Comparison of ENCODE assay signal across 17 cellular contexts in genomic region chr21:46482846-46483231, GRCh38.
"Had no signal": no experiment of that assay in that cellular context is flagged by ENCODE, and none has a peak within 500 bp of the region (broad histone marks: within the 10 kb centered on the region; RNA-seq: fewer than 3 reads in every experiment).

No MANE protein-coding gene starts in this region.

- H3K27ac ChIP-seq: brain microvascular endothelial cell, tibial artery had no signal

- H3K4me3 Mint-ChIP-seq: dendritic cell treated with granulocyte-macrophage colony-stimulating factor and Interleukin-4, amounts not matched to agents 40 ng/mL and 50 ng/mL, for 4 days had no signal

- DNase-seq: activated CD4-positive, alpha-beta T cell treated with anti-CD3 and anti-CD28 coated beads, Interleukin-2, amount 50 U/mL, for 1 hour; activated naive CD4-positive, alpha-beta T cell; aorta; brain microvascular endothelial cell; effector memory CD4-positive, alpha-beta T cell; mesenchymal stem cell; mucosa of descending colon; naive B cell; nucleus accumbens; posterior cingulate gyrus; retina; stimulated activated CD4-positive, alpha-beta T cell treated with anti-CD3 and anti-CD28 coated beads, Interleukin-12 subunit alpha, Interleukin-12 subunit beta, amount 100 ng/mL, for 4 hours; stimulated activated CD4-positive, alpha-beta T cell treated with anti-CD3 and anti-CD28 coated beads, Interleukin-1b, Interleukin-23, amount 100 ng/mL, for 48 hours; stimulated activated CD8-positive, alpha-beta memory T cell treated with anti-CD3 and anti-CD28 coated beads, Interleukin-4, amount 100 ng/mL, for 48 hours; stimulated activated naive CD4-positive, alpha-beta T cell treated with Interleukin-2 at 50 U/mL for 16 hours; tibial artery had no signal

- H3K36me3 ChIP-seq: brain microvascular endothelial cell had no signal

- H3K4me1 ChIP-seq: tibial artery had no signal

- H3K27me3 Mint-ChIP-seq: dendritic cell treated with granulocyte-macrophage colony-stimulating factor and Interleukin-4, amounts not matched to agents 40 ng/mL and 50 ng/mL, for 4 days; naive B cell had no signal

- H3K27ac Mint-ChIP-seq: dendritic cell treated with granulocyte-macrophage colony-stimulating factor and Interleukin-4, amounts not matched to agents 40 ng/mL and 50 ng/mL, for 4 days had no signal

- H3K9me3 ChIP-seq: mucosa of descending colon, tibial artery had no signal

- H3K4me3 ChIP-seq: mucosa of descending colon, tibial artery had no signal

- H3K9me3 Mint-ChIP-seq: dendritic cell treated with granulocyte-macrophage colony-stimulating factor and Interleukin-4, amounts not matched to agents 40 ng/mL and 50 ng/mL, for 4 days; naive B cell had no signal

- H3K27me3 ChIP-seq: brain microvascular endothelial cell, tibial artery had no signal
